In the genomic region with DNA sequence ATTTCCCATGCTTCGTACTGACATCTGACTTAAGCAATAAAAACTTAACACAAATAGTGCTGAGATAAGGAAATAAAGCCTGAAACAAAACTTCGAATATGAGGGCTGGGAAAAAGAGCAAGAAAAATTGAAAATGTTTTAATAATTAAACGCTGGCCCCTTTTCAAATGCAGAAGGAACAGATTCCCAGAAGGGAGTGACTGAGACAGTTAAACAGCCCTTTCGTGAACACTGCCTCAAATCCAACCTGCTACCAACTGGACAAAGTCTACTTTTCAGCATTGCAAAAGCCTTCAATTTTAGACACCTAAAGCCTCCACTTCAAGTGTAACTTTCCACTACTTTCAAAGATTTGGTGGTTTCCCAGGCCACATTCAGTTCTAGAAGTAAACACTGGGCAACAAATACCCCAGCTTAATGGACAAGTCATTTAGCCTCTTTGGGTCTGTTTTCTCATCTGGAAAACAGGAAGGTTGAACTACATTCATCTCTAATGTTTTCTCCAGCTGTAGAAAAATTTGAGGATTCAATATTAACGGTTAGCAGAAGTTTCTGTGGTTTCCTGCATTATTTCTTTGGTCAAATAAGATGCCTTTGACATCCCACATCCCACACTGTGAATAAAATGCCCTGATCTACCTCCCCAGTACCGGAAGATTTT, we compare ENCODE assay signal across 8 cellular contexts. TPM values are rescaled to one million over a fixed set of nuclear protein-coding genes. Genes with fewer than 3 reads are reported as not detected.
DNase-seq lines count a peak whose midpoint lies in the region; ATAC-seq, FAIRE-seq and TF ChIP-seq lines count a peak whose summit lies in the region.

No MANE protein-coding gene starts in this region.

- no peaks in the 10 kb centered on the region for H3K9me3 ChIP-seq in A549
- no peaks in the 10 kb centered on the region for H3K9me3 ChIP-seq in HepG2 (ENCODE audit: low read length)

- WGBS in A549 (ENCODE audit: missing lambda C conversion rate): 29% methylated on average over 6 of the region's 6 CpGs
- 8% methylated on average over 6 of the region's 6 CpGs for WGBS in HepG2 (ENCODE audit: low lambda C conversion rate)

- H3K4me3 ChIP-seq in A549 (no peak overlapping the region), HepG2 (replicated peaks in 1 of 3; ENCODE audit: insufficient read depth in 1 of 3, low read depth in 2 of 3, low read length in 3 of 3) (peak overlapping the region; percentile 19 to 54 (median 50); a peak in 5 of 6 replicates)

- peaks cover 63% of the 10 kb centered on the region for H3K4me1 Mint-ChIP-seq in activated CD4-positive, alpha-beta memory T cell treated with anti-CD3 and anti-CD28 coated beads, Interleukin-2, amount 10 ng/mL, durations not matched to agents 7 days and 5 days

- TF ChIP-seq EP300 in A549 (IDR thresholded peaks at IDR 0.05) (no peak), HepG2 (IDR thresholded peaks at IDR 0.05; ENCODE audit: low read depth in 2 of 2, low read length in 2 of 2) (peak in 1 of 2 experiments; percentile 65; a peak in 1 of 4 replicates), HepG2 (CRISPR knock-in tag; IDR thresholded peaks at IDR 0.05; ENCODE audit: borderline replicate concordance) (no peak)

- peaks cover 37% of the 10 kb centered on the region for H3K36me3 Mint-ChIP-seq in activated CD4-positive, alpha-beta memory T cell treated with anti-CD3 and anti-CD28 coated beads, Interleukin-2, amount 10 ng/mL, durations not matched to agents 7 days and 5 days (ENCODE audit: low read depth)

- H3K4me2 ChIP-seq in A549: peak overlapping the region; percentile 62
- peak overlapping the region; percentile 89 for H3K4me2 ChIP-seq in HepG2 (ENCODE audit: low read depth, low read length)

- H3K9ac ChIP-seq in HepG2 (ENCODE audit: insufficient read depth, low read depth, low read length): peak overlapping the region; percentile 73

- DNase-seq in A549 (ENCODE audit: low read depth in 1 of 2, low spot score in 1 of 2) (no peak), HepG2 (ENCODE audit: low spot score) (peak; percentile 78), DMS153 treated with DMSO at 0.1 percent for 48 hours (lab: John Stamatoyannopoulos, UW; ENCODE audit: unreplicated experiment) (no peak), HCEC 1CT (no peak), HK-2 (ENCODE audit: unreplicated experiment) (no peak), SKM-1 (lab: John Stamatoyannopoulos, UW; ENCODE audit: unreplicated experiment) (no peak)
- DNase-seq in activated CD4-positive, alpha-beta memory T cell treated with anti-CD3 and anti-CD28 coated beads, Interleukin-2, amount 10 ng/mL, durations not matched to agents 7 days and 5 days: no peak

- CTCF ChIA-PET in A549 (lab: Yijun Ruan, JAX) (interaction anchor here (1.3 to 1.5 kb wide), 3 partner anchors 8 to 68 kb away, joined by 3 to 4 read pairs (median 3); no protein-coding TSS in a partner anchor), HepG2 (lab: Yijun Ruan, JAX; ENCODE audit: low intra/inter-chr PET ratio, low total read pairs) (no interaction called here)
- CTCF ChIA-PET in activated CD4-positive, alpha-beta memory T cell treated with anti-CD3 and anti-CD28 coated beads, Interleukin-2, amount 10 ng/mL, durations not matched to agents 7 days and 5 days (lab: Charles Lee): interaction anchor here (1.0 to 4.4 kb wide), 4 partner anchors 12 to 68 kb away, joined by 3 to 15 read pairs (median 6); a partner anchor contains a TSS

- no peaks in the 10 kb centered on the region for H4K20me1 ChIP-seq in HepG2 (ENCODE audit: insufficient read depth, low read length)

- peaks cover 1 to 7% of the 10 kb centered on the region in 2 experiments; a peak in 1 of 5 replicates for H3K36me3 ChIP-seq in HepG2 (replicated peaks in 1 of 2; ENCODE audit: control insufficient read depth in 1 of 2, insufficient read depth in 2 of 2, low read length in 2 of 2)

- H3K4me1 ChIP-seq in A549 (peaks cover 50% of the 10 kb centered on the region), HepG2 (ENCODE audit: insufficient read depth, low read length) (peaks cover 88% of the 10 kb centered on the region)

- TF ChIP-seq POLR2A in A549 (IDR thresholded peaks at IDR 0.05; ENCODE audit: low read length) (no peak), HepG2 (IDR thresholded peaks at IDR 0.05; ENCODE audit: insufficient read depth in 1 of 2, low read depth in 2 of 2, low read length in 2 of 2) (0 out of 4 replicates have a peak, but pooled peaks of 1 of the 2 experiments have one; percentile 17)

- peak overlapping the region; percentile 23 to 29; a peak in 5 of 6 replicates for H3K27ac ChIP-seq in A549
- peak overlapping the region; percentile 93 for H3K27ac ChIP-seq in HepG2 (ENCODE audit: extremely low read length, insufficient read depth, low read length)

- H3K79me2 ChIP-seq in HepG2 (ENCODE audit: insufficient read depth, low read length): peaks cover 70% of the 10 kb centered on the region

- intact Hi-C loops in HepG2 (cut with micrococcal nuclease; ENCODE audit: unreplicated experiment): loop anchor here (1.0 kb wide), 2 partner anchors 12 to 38 kb away; a partner anchor contains a TSS

- POLR2A ChIA-PET in A549 (lab: Yijun Ruan, JAX) (no interaction called here), HepG2 (lab: Yijun Ruan, JAX) (interaction anchor here (1.2 to 5.0 kb wide), 5 partner anchors 12 to 72 kb away, joined by 4 to 57 read pairs (median 10); a partner anchor contains a TSS)
- POLR2A ChIA-PET in activated CD4-positive, alpha-beta memory T cell treated with anti-CD3 and anti-CD28 coated beads, Interleukin-2, amount 10 ng/mL, durations not matched to agents 7 days and 5 days (lab: Charles Lee): interaction anchor here (0.9 to 10.7 kb wide), 10 partner anchors 10 to 71 kb away, joined by 3 to 126 read pairs (median 4); a partner anchor contains a TSS

- BruUV-seq in HepG2 (replicated peaks; lab: Mats Ljungman, UMichigan): no TSS peak

- H2AFZ ChIP-seq in HepG2 (ENCODE audit: low read length): no peak overlapping the region

- H3K27me3 ChIP-seq in HepG2 (ENCODE audit: control insufficient read depth in 1 of 2, insufficient read depth in 2 of 2, low read length in 2 of 2): no peaks in the 10 kb centered on the region; a peak in 1 of 5 replicates

- FAIRE-seq in A549 (lab: Jason Lieb, UNC) (no peak), HepG2 (lab: Jason Lieb, UNC) (peak; percentile 53)

- peak overlapping the region; percentile 88 for H3K27ac Mint-ChIP-seq in activated CD4-positive, alpha-beta memory T cell treated with anti-CD3 and anti-CD28 coated beads, Interleukin-2, amount 10 ng/mL, durations not matched to agents 7 days and 5 days

- no peak for TF ChIP-seq CTCF in A549 (IDR thresholded peaks at IDR 0.05)
- TF ChIP-seq CTCF in HepG2 (CRISPR knock-in tag; IDR thresholded peaks at IDR 0.05): no peak

- TF ChIP-seq RAD21 in A549 (conservative IDR thresholded peaks at IDR 0.05 in 1 of 2, IDR thresholded peaks at IDR 0.05 in 1 of 2) (no peak), HepG2 (CRISPR knock-in tag; IDR thresholded peaks at IDR 0.05) (no peak)

- ATAC-seq in A549: peak in 1 of 2 experiments; percentile 26; a peak in 3 of 6 replicates
- ATAC-seq in GM21825 (IDR thresholded peaks at IDR 0.05; ENCODE audit: unreplicated experiment): peak; percentile 29
- ATAC-seq in HepG2: peak; percentile 80

- H3K9me3 Mint-ChIP-seq in activated CD4-positive, alpha-beta memory T cell treated with anti-CD3 and anti-CD28 coated beads, Interleukin-2, amount 10 ng/mL, durations not matched to agents 7 days and 5 days: no peaks in the 10 kb centered on the region

- no peaks in the 10 kb centered on the region for H3K27me3 Mint-ChIP-seq in activated CD4-positive, alpha-beta memory T cell treated with anti-CD3 and anti-CD28 coated beads, Interleukin-2, amount 10 ng/mL, durations not matched to agents 7 days and 5 days

- in situ Hi-C loops in HepG2 (cut with HindIII; ENCODE audit: extremely low pct_ligation_motif_present, low pct_unique_long_range_greater_than_20kb): no loop called here

- H3K4me3 Mint-ChIP-seq in activated CD4-positive, alpha-beta memory T cell treated with anti-CD3 and anti-CD28 coated beads, Interleukin-2, amount 10 ng/mL, durations not matched to agents 7 days and 5 days: peak overlapping the region; percentile 53

TF ChIP-seq in A549, 52 proteins besides CTCF, POLR2A, EP300 and RAD21 (continues in another document):
- TF ChIP-seq MAFK (IDR thresholded peaks at IDR 0.05; ENCODE audit: partially characterized antibody): peak; percentile 83

TF ChIP-seq in HepG2, 621 proteins besides CTCF, POLR2A, EP300 and RAD21 (continues in another document):
- TF ChIP-seq KDM2A (CRISPR knock-in tag; IDR thresholded peaks at IDR 0.05; ENCODE audit: borderline replicate concordance, low read depth): no peak

RNA-seq across cellular contexts. Expression of a gene that starts 11.8 kb away (rescaled TPM):
- 35.5 and 49.4 TPM in 2 replicates for polyA plus RNA-seq in A549 (2011; rRNA removed)
- polyA plus RNA-seq in A549 (2012; cell fraction: cytosol; rRNA removed): 21.0 and 26.9 TPM in 2 replicates
- polyA plus RNA-seq in A549 (2012; cell fraction: nucleus; rRNA removed): 23.1 and 27.0 TPM in 2 replicates
- 22.7 to 27.0 TPM (median 23.2 TPM) in 3 replicates for polyA plus RNA-seq in A549 (2017; fragmentation: RNase III; extraction: RNeasy Plus Mini Kit Qiagen cat#74134 plus additional on column Dnase treatment)
- 130 and 160 TPM in 2 replicates for polyA minus RNA-seq in A549 (2011; rRNA and poly(A)+ RNA removed)
- total RNA-seq in activated CD4-positive, alpha-beta memory T cell treated with anti-CD3 and anti-CD28 coated beads, Interleukin-2, amount 10 ng/mL, durations not matched to agents 7 days and 5 days: 10 to 100 TPM; 47.3 to 53.9 TPM
- 24.3 and 36.7 TPM in 2 replicates for total RNA-seq in HepG2 (2016; rRNA removed; fragmentation: Illumina TruSeq; extraction: Trizol)
- total RNA-seq in HepG2 (2016; cell fraction: cytosol; rRNA removed; fragmentation: Illumina TruSeq; extraction: Trizol; ENCODE audit: low read depth): 11.0 and 13.7 TPM in 2 replicates
- total RNA-seq in HepG2 (2016; cell fraction: insoluble cytoplasmic fraction; rRNA removed; fragmentation: Illumina TruSeq; extraction: Trizol): 22.7 and 31.6 TPM in 2 replicates
- total RNA-seq in HepG2 (2016; cell fraction: membrane; rRNA removed; fragmentation: Illumina TruSeq; extraction: Trizol): 39.1 and 40.3 TPM in 2 replicates
- 13.3 and 16.7 TPM in 2 replicates for total RNA-seq in HepG2 (2016; cell fraction: nucleus; rRNA removed; fragmentation: Illumina TruSeq; extraction: Trizol)
- 45.0 and 48.6 TPM in 2 replicates for polyA plus RNA-seq in HepG2 (2011; rRNA removed)
- 37.7 and 39.6 TPM in 2 replicates for polyA plus RNA-seq in HepG2 (2011; cell fraction: cytosol; rRNA removed)
- 15.8 and 19.4 TPM in 2 replicates for polyA plus RNA-seq in HepG2 (2011; cell fraction: nucleus; rRNA removed)
- 25.0 and 25.8 TPM in 2 replicates for polyA plus RNA-seq in HepG2 (2012)
- polyA plus RNA-seq in HepG2 (2016; cell fraction: cytosol; fragmentation: Illumina TruSeq; extraction: Trizol; ENCODE audit: low read depth): 11.2 and 16.3 TPM in 2 replicates
- polyA plus RNA-seq in HepG2 (2016; cell fraction: insoluble cytoplasmic fraction; fragmentation: Illumina TruSeq; extraction: Trizol; ENCODE audit: low read depth): 27.5 and 31.8 TPM in 2 replicates
- 21.0 and 25.2 TPM in 2 replicates for polyA plus RNA-seq in HepG2 (2016; cell fraction: membrane; fragmentation: Illumina TruSeq; extraction: Trizol; ENCODE audit: low read depth)
- 21.9 and 23.1 TPM in 2 replicates for polyA plus RNA-seq in HepG2 (2016; cell fraction: nucleus; fragmentation: Illumina TruSeq; extraction: Trizol; ENCODE audit: insufficient read depth, low read depth)
- polyA minus RNA-seq in HepG2 (2011; rRNA and poly(A)+ RNA removed; ENCODE audit: low replicate concordance): 73.6 and 201 TPM in 2 replicates
- polyA minus RNA-seq in HepG2 (2011; cell fraction: cytosol; rRNA and poly(A)+ RNA removed): 42.6 and 53.0 TPM in 2 replicates
- 26.3 and 29.8 TPM in 2 replicates for polyA minus RNA-seq in HepG2 (2011; cell fraction: nucleus; rRNA and poly(A)+ RNA removed)
